In the genomic region with DNA sequence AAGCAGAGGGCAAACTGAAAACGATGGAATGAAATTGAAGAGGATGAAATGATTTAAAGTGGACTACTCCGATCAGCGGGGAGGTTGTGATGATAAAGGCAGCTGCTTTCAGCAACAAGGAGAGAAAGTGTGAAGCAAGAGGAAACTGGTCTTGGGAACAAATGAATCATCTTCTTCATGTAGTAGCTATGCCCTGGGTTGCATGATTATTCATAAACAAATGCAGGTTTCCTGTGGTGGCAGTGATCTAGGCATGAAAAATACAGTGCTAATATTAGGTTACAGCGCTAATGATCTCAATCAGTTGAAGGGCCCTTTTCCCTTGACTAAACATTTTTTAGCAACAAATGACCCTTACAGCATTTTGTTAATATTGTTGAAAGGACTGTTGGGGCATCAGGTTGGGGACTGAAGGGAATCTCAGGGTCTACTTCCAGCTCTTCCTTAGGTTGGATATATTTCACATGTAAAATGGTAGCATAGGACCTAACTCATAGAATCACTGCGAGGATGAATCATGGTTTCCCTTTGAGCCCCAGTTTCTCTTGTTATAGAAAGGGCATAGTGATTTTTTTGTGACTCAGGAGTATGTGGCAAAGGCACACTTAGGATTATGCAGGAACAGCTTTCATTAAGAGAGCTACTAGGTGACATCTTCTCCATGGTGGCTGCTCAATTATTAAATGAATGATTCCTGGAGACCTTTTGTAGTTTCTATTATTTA, we compare ENCODE assay signal across 8 cellular contexts. TPM values are rescaled to one million over a fixed set of nuclear protein-coding genes. Genes with fewer than 3 reads are reported as not detected.
A peak's percentile ranks its signal among the peaks of the same experiment; 100 is the strongest.
DNase-seq lines count a peak whose midpoint lies in the region; ATAC-seq and TF ChIP-seq lines count a peak whose summit lies in the region.

No MANE protein-coding gene starts in this region.

- no peaks in the 10 kb centered on the region for H3K9me3 ChIP-seq in skeletal muscle tissue (ENCODE audit: control insufficient read depth in 3 of 3, low read length in 3 of 3)

- no peak overlapping the region for H3K4me3 ChIP-seq in cardiac fibroblast (replicated peaks in 1 of 2; ENCODE audit: low read depth in 2 of 2, low read length in 2 of 2)
- peak overlapping the region in 1 of 3 donors; percentile 6 for H3K4me3 ChIP-seq in skeletal muscle tissue (ENCODE audit: low read length in 3 of 3)

- H3K4me1 ChIP-seq in skeletal muscle tissue (ENCODE audit: control insufficient read depth in 3 of 3, insufficient read depth in 3 of 3, low read length in 3 of 3) = peaks cover 7 to 17% (median 9%) of the 10 kb centered on the region in 3 donors

- H3K27ac ChIP-seq in skeletal muscle tissue (ENCODE audit: low read depth, low read length) = peak overlapping the region; percentile 33

- no peaks in the 10 kb centered on the region for H3K36me3 ChIP-seq in skeletal muscle tissue (ENCODE audit: control insufficient read depth in 3 of 3, insufficient read depth in 3 of 3, low read length in 3 of 3)

- peak; percentile 63 for ATAC-seq in GM21723 (IDR thresholded peaks at IDR 0.05; ENCODE audit: unreplicated experiment)

- TF ChIP-seq CTCF in cardiac fibroblast (IDR thresholded peaks at IDR 0.05; ENCODE audit: low read depth, low read length) = no peak

- DNase-seq in GF-D8 (lab: John Stamatoyannopoulos, UW) (peak; percentile 59), NOMO-1 treated with dmso at 0.1 percent for 144 hours (lab: John Stamatoyannopoulos, UW; ENCODE audit: unreplicated experiment) (peak; percentile 38), cardiac fibroblast (ENCODE audit: low read depth in 2 of 2) (peak; percentile 90 to 95), DMS 273 (lab: John Stamatoyannopoulos, UW; ENCODE audit: unreplicated experiment) (no peak)
- no peak for DNase-seq in activated CD4-positive, CD25-positive, alpha-beta regulatory T cell (lab: John Stamatoyannopoulos, UW)
- no peak for DNase-seq in effector CD8-positive, alpha-beta T cell (lab: John Stamatoyannopoulos, UW)

- H3K9ac ChIP-seq in skeletal muscle tissue (ENCODE audit: low read depth in 1 of 3, low read length in 3 of 3) = no peak overlapping the region

- H3K27me3 ChIP-seq in skeletal muscle tissue (ENCODE audit: control insufficient read depth in 3 of 3, insufficient read depth in 3 of 3, low read length in 3 of 3) = no peaks in the 10 kb centered on the region

RNA-seq across cellular contexts. Expression of gene ZFYVE9, which starts 1.9 kb away (rescaled TPM):
- 33.9 TPM for total RNA-seq in skeletal muscle tissue

Comparison
In these comparisons a context has a peak if more than half of its experiments do, and no peak if none do; other contexts are left out.
1. DNase-seq: peak in GF-D8 (single experiment), NOMO-1 treated with dmso at 0.1 percent for 144 hours (single experiment) and cardiac fibroblast (2 of 2); none in DMS 273 (single experiment), activated CD4-positive, CD25-positive, alpha-beta regulatory T cell (0 of 4) and effector CD8-positive, alpha-beta T cell (single experiment).